ENCODE assay signal across 15 cellular contexts in genomic region chr14:103456167-103456835, GRCh38.
DNase-seq lines count a peak whose midpoint lies in the region; ATAC-seq and TF ChIP-seq lines count a peak whose summit lies in the region.
"Had no signal": no experiment of that assay in that cellular context is flagged by ENCODE, and none has a peak within 500 bp of the region (broad histone marks: within the 10 kb centered on the region; RNA-seq: fewer than 3 reads in every experiment).

No MANE protein-coding gene starts in this region.

- peak overlapping the region; percentile 0 for H3K27ac ChIP-seq in epithelial cell of prostate
- H3K27ac ChIP-seq: VCaP had no signal

- no peak for DNase-seq in activated CD4-positive, alpha-beta T cell treated with anti-CD3 and anti-CD28 coated beads for 36 hours
- DNase-seq in activated CD4-positive, alpha-beta T cell treated with anti-CD3 and anti-CD28 coated beads, Interleukin-2, amount 50 U/mL, for 4 hours: no peak
- DNase-seq in T-cell (no peak), epithelial cell of prostate (ENCODE audit: low read depth, low spot score) (no peak), progenitor cell of endocrine pancreas (ENCODE audit: low spot score, unreplicated experiment) (no peak), DMS 273 (lab: John Stamatoyannopoulos, UW; ENCODE audit: unreplicated experiment) (no peak), NCI-H1694 (lab: John Stamatoyannopoulos, UW) (no peak)
- DNase-seq: activated T-cell treated with anti-CD3 and anti-CD28 coated beads, Interleukin-2, amount 50 U/mL, for 72 hours; NCI-H2171; occipital lobe; RPMI8226; upper lobe of left lung had no signal

- no peak overlapping the region for H3K4me3 Mint-ChIP-seq in activated CD4-positive, alpha-beta T cell treated with anti-CD3 and anti-CD28 coated beads for 36 hours
- H3K4me3 Mint-ChIP-seq in T-cell: no peak overlapping the region
- H3K4me3 Mint-ChIP-seq in progenitor cell of endocrine pancreas (ENCODE audit: low read depth): no peak overlapping the region
- H3K4me3 Mint-ChIP-seq: activated T-cell treated with anti-CD3 and anti-CD28 coated beads, Interleukin-2, amount 50 U/mL, for 72 hours had no signal

- H3K36me3 Mint-ChIP-seq in activated CD4-positive, alpha-beta T cell treated with anti-CD3 and anti-CD28 coated beads for 36 hours (ENCODE audit: low read depth): peaks cover 21% of the 10 kb centered on the region
- peaks cover 40% of the 10 kb centered on the region for H3K36me3 Mint-ChIP-seq in T-cell
- H3K36me3 Mint-ChIP-seq in progenitor cell of endocrine pancreas (ENCODE audit: insufficient read depth): peaks cover 9% of the 10 kb centered on the region

- peaks cover 25% of the 10 kb centered on the region for H3K4me1 Mint-ChIP-seq in activated CD4-positive, alpha-beta T cell treated with anti-CD3 and anti-CD28 coated beads for 36 hours
- peaks cover 30 to 44% (median 40%) of the 10 kb centered on the region in 3 donors for H3K4me1 Mint-ChIP-seq in T-cell
- peaks cover 22% of the 10 kb centered on the region for H3K4me1 Mint-ChIP-seq in progenitor cell of endocrine pancreas (ENCODE audit: low read depth)

- intact Hi-C loops in activated CD4-positive, alpha-beta T cell treated with anti-CD3 and anti-CD28 coated beads for 36 hours (cut with DNase I, micrococcal nuclease): no loop called here

- H3K27ac Mint-ChIP-seq in activated CD4-positive, alpha-beta T cell treated with anti-CD3 and anti-CD28 coated beads for 36 hours: peak overlapping the region; percentile 67
- H3K27ac Mint-ChIP-seq in T-cell (peak overlapping the region; percentile 37 to 56), progenitor cell of endocrine pancreas (peak overlapping the region; percentile 68)
- H3K27ac Mint-ChIP-seq: activated T-cell treated with anti-CD3 and anti-CD28 coated beads, Interleukin-2, amount 50 U/mL, for 72 hours had no signal

- no peak for TF ChIP-seq CTCF in progenitor cell of endocrine pancreas (IDR thresholded peaks at IDR 0.05; ENCODE audit: unreplicated experiment)

- ATAC-seq in activated CD4-positive, alpha-beta T cell treated with anti-CD3 and anti-CD28 coated beads for 36 hours: no peak
- ATAC-seq in T-cell (replicated peaks in 1 of 4): no peak
- ATAC-seq in HG02840 (IDR thresholded peaks at IDR 0.05; ENCODE audit: low FRiP score, unreplicated experiment): no peak
- ATAC-seq: activated T-cell treated with anti-CD3 and anti-CD28 coated beads, Interleukin-2, amount 50 U/mL, for 72 hours; left lobe of liver had no signal

- CTCF ChIA-PET in activated CD4-positive, alpha-beta T cell treated with anti-CD3 and anti-CD28 coated beads for 36 hours (lab: Charles Lee): interaction anchor here (0.7 to 2.9 kb wide), 5 partner anchors 10 to 1094 kb away, joined by 3 to 9 read pairs (median 3); partner anchors contain the start of genes CINP and TECPR2
- CTCF ChIA-PET in T-cell (lab: Charles Lee): no interaction called here

- H3K27me3 Mint-ChIP-seq in activated CD4-positive, alpha-beta T cell treated with anti-CD3 and anti-CD28 coated beads for 36 hours: no peaks in the 10 kb centered on the region
- H3K27me3 Mint-ChIP-seq in T-cell: no peaks in the 10 kb centered on the region
- no peaks in the 10 kb centered on the region for H3K27me3 Mint-ChIP-seq in progenitor cell of endocrine pancreas

- no peaks in the 10 kb centered on the region for H3K9me3 Mint-ChIP-seq in activated CD4-positive, alpha-beta T cell treated with anti-CD3 and anti-CD28 coated beads for 36 hours (ENCODE audit: low read depth)
- H3K9me3 Mint-ChIP-seq in T-cell (no peaks in the 10 kb centered on the region), progenitor cell of endocrine pancreas (ENCODE audit: low read depth) (no peaks in the 10 kb centered on the region)
- H3K9me3 Mint-ChIP-seq: activated T-cell treated with anti-CD3 and anti-CD28 coated beads, Interleukin-2, amount 50 U/mL, for 72 hours had no signal

- POLR2A ChIA-PET in activated CD4-positive, alpha-beta T cell treated with anti-CD3 and anti-CD28 coated beads for 36 hours (lab: Charles Lee): no interaction called here
- POLR2A ChIA-PET in T-cell (lab: Charles Lee): no interaction called here
